ENCODE assay signal across 14 cellular contexts in genomic region chr14:79144891-79145290, GRCh38.
A peak's percentile ranks its signal among the peaks of the same experiment; 100 is the strongest.
DNase-seq lines count a peak whose midpoint lies in the region; ATAC-seq, FAIRE-seq and TF ChIP-seq lines count a peak whose summit lies in the region.
"Had no signal": no experiment of that assay in that cellular context is flagged by ENCODE, and none has a peak within 500 bp of the region (broad histone marks: within the 10 kb centered on the region; RNA-seq: fewer than 3 reads in every experiment).

No MANE protein-coding gene starts in this region.

- no peak overlapping the region for H2AFZ ChIP-seq in astrocyte (ENCODE audit: low read depth, low read length)

- H3K9me3 ChIP-seq in astrocyte (ENCODE audit: insufficient read depth, low read depth, low read length) (no peaks in the 10 kb centered on the region), colonic mucosa (no peaks in the 10 kb centered on the region)
- no peaks in the 10 kb centered on the region for H3K9me3 ChIP-seq in CD8-positive, alpha-beta T cell (ENCODE audit: low read length)
- H3K9me3 ChIP-seq: BLaER1 treated with 17β-estradiol and CSF1 and Interleukin-3, amounts not matched to agents 10 nM and 100 nM had no signal

- H3K27ac ChIP-seq in astrocyte (ENCODE audit: low read depth, low read length) (no peak overlapping the region), colonic mucosa (no peak overlapping the region)
- H3K27ac ChIP-seq in CD8-positive, alpha-beta T cell (ENCODE audit: low read depth, low read length) = no peak overlapping the region
- H3K27ac ChIP-seq: BLaER1 treated with 17β-estradiol and CSF1 and Interleukin-3, amounts not matched to agents 10 nM and 100 nM had no signal

- no peaks in the 10 kb centered on the region for H3K36me3 ChIP-seq in astrocyte (ENCODE audit: insufficient read depth, low read length)
- no peaks in the 10 kb centered on the region for H3K36me3 ChIP-seq in colonic mucosa
- no peaks in the 10 kb centered on the region for H3K36me3 ChIP-seq in CD8-positive, alpha-beta T cell (ENCODE audit: insufficient read depth, low read length)
- H3K36me3 ChIP-seq: BLaER1 treated with 17β-estradiol and CSF1 and Interleukin-3, amounts not matched to agents 10 nM and 100 nM had no signal

- no peak overlapping the region for H3K4me2 ChIP-seq in astrocyte (ENCODE audit: low read length)
- H3K4me2 ChIP-seq: BLaER1 treated with 17β-estradiol and CSF1 and Interleukin-3, amounts not matched to agents 10 nM and 100 nM had no signal

- H3K27me3 ChIP-seq in astrocyte (ENCODE audit: insufficient read depth, low read length) (no peaks in the 10 kb centered on the region), colonic mucosa (no peaks in the 10 kb centered on the region)
- H3K27me3 ChIP-seq in CD8-positive, alpha-beta T cell (ENCODE audit: insufficient read depth, low read length) = no peaks in the 10 kb centered on the region
- H3K27me3 ChIP-seq: BLaER1 treated with 17β-estradiol and CSF1 and Interleukin-3, amounts not matched to agents 10 nM and 100 nM had no signal

- no peak overlapping the region for H3K4me3 Mint-ChIP-seq in astrocyte (ENCODE audit: unreplicated experiment)
- no peak overlapping the region for H3K4me3 Mint-ChIP-seq in CD8-positive, alpha-beta T cell
- H3K4me3 Mint-ChIP-seq: CD4-positive, CD25-positive, alpha-beta regulatory T cell had no signal

- no peaks in the 10 kb centered on the region for H4K20me1 ChIP-seq in astrocyte (ENCODE audit: insufficient read depth, low read length)
- H4K20me1 ChIP-seq: BLaER1 treated with 17β-estradiol and CSF1 and Interleukin-3, amounts not matched to agents 10 nM and 100 nM had no signal

- H3K9ac ChIP-seq in astrocyte (ENCODE audit: low read length) (no peak overlapping the region), colonic mucosa (ENCODE audit: low read depth in 2 of 2, low read length in 2 of 2) (no peak overlapping the region)
- H3K9ac ChIP-seq: BLaER1 treated with 17β-estradiol and CSF1 and Interleukin-3, amounts not matched to agents 10 nM and 100 nM had no signal

- no peak overlapping the region for H3K27ac Mint-ChIP-seq in astrocyte (ENCODE audit: unreplicated experiment)
- no peak overlapping the region for H3K27ac Mint-ChIP-seq in CD8-positive, alpha-beta T cell
- H3K27ac Mint-ChIP-seq: CD4-positive, CD25-positive, alpha-beta regulatory T cell had no signal

- ATAC-seq in CD8-positive, alpha-beta T cell = no peak
- ATAC-seq: HCT116 had no signal

- no peaks in the 10 kb centered on the region for H3K4me1 ChIP-seq in astrocyte (ENCODE audit: insufficient read depth, low read length)
- no peaks in the 10 kb centered on the region for H3K4me1 ChIP-seq in colonic mucosa
- no peaks in the 10 kb centered on the region for H3K4me1 ChIP-seq in CD8-positive, alpha-beta T cell (ENCODE audit: insufficient read depth, low read length)
- H3K4me1 ChIP-seq: BLaER1 treated with 17β-estradiol and CSF1 and Interleukin-3, amounts not matched to agents 10 nM and 100 nM had no signal

- TF ChIP-seq CTCF in astrocyte (IDR thresholded peaks at IDR 0.05; ENCODE audit: insufficient read depth, low read depth, low read length) (no peak), colonic mucosa (IDR thresholded peaks at IDR 0.05) (no peak)
- no peak for TF ChIP-seq CTCF in CD8-positive, alpha-beta T cell (IDR thresholded peaks at IDR 0.05)

- peak; percentile 52 for DNase-seq in EH (ENCODE audit: low read depth)
- peak; percentile 44 for DNase-seq in HT1080 (ENCODE audit: low read depth)
- DNase-seq in astrocyte (ENCODE audit: low read depth) = peak; percentile 22
- peak; percentile 49 for DNase-seq in putamen (ENCODE audit: low spot score)
- no peak for DNase-seq in colonic mucosa
- DNase-seq in CD8-positive, alpha-beta T cell = no peak
- no peak for DNase-seq in NCI-H1930 (lab: John Stamatoyannopoulos, UW)
- DNase-seq: 8988T; Calu3; CD4-positive, CD25-positive, alpha-beta regulatory T cell; DMS79; GF-D8 had no signal

- intact Hi-C loops in colonic mucosa (cut with DNase I) = no loop called here
- intact Hi-C loops in CD8-positive, alpha-beta T cell (cut with DNase I, micrococcal nuclease) = no loop called here

- no peak for FAIRE-seq in astrocyte (lab: Jason Lieb, UNC)

- H3K36me3 Mint-ChIP-seq in astrocyte (ENCODE audit: low read depth, unreplicated experiment) = no peaks in the 10 kb centered on the region
- H3K36me3 Mint-ChIP-seq in CD8-positive, alpha-beta T cell = no peaks in the 10 kb centered on the region
- H3K36me3 Mint-ChIP-seq: CD4-positive, CD25-positive, alpha-beta regulatory T cell had no signal

- H3K9me3 Mint-ChIP-seq in astrocyte (ENCODE audit: unreplicated experiment) = no peaks in the 10 kb centered on the region
- H3K9me3 Mint-ChIP-seq in CD8-positive, alpha-beta T cell = peaks cover 3% of the 10 kb centered on the region

- H3K79me2 ChIP-seq in astrocyte (ENCODE audit: insufficient read depth, low read length) = no peaks in the 10 kb centered on the region

- H3K4me1 Mint-ChIP-seq in astrocyte (ENCODE audit: low read depth, unreplicated experiment) = peaks cover 13% of the 10 kb centered on the region
- H3K4me1 Mint-ChIP-seq in CD8-positive, alpha-beta T cell (ENCODE audit: low read depth) = no peaks in the 10 kb centered on the region
- H3K4me1 Mint-ChIP-seq: CD4-positive, CD25-positive, alpha-beta regulatory T cell had no signal

- CTCF ChIA-PET in CD8-positive, alpha-beta T cell (lab: Charles Lee) = no interaction called here

- POLR2A ChIA-PET in CD8-positive, alpha-beta T cell (lab: Charles Lee) = no interaction called here

- H3K4me3 ChIP-seq in astrocyte (ENCODE audit: insufficient read depth, low read depth, low read length) (no peak overlapping the region), colonic mucosa (no peak overlapping the region)
- no peak overlapping the region for H3K4me3 ChIP-seq in CD8-positive, alpha-beta T cell (ENCODE audit: low read depth, low read length)
- H3K4me3 ChIP-seq: BLaER1 treated with 17β-estradiol and CSF1 and Interleukin-3, amounts not matched to agents 10 nM and 100 nM had no signal

- H3K27me3 Mint-ChIP-seq in astrocyte (ENCODE audit: low read depth, unreplicated experiment) = peaks cover 18% of the 10 kb centered on the region
- H3K27me3 Mint-ChIP-seq in CD8-positive, alpha-beta T cell (ENCODE audit: low read depth) = no peaks in the 10 kb centered on the region
- H3K27me3 Mint-ChIP-seq: CD4-positive, CD25-positive, alpha-beta regulatory T cell had no signal

Comparison
In these comparisons a context has a peak if more than half of its experiments do, and no peak if none do; other contexts are left out.
1. DNase-seq: peak in EH (single experiment), HT1080 (single experiment), astrocyte (single experiment) and putamen (single experiment); none in colonic mucosa (single experiment), CD8-positive, alpha-beta T cell (0 of 7) and NCI-H1930 (0 of 2).